2 cellular contexts compared by ENCODE assay signal in the genomic region with DNA sequence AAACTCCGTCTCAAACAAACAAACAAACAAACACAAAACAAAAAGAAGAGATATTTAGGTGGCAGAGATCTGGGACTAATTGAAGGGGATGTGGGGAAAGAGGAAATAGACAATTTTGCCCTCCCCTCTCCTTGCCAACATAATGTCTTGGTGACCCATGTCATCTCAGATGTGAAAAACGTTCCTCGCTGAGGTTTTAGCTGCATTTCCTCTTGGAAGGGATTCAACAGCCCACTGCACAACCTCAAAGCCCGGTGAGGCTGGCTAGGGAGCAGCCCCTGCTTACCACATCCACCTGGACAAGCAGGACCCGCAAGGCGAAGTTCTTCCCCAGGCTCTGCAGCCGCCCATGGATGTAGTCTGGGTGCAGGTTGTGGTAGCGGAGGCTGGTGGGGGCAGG.
TF ChIP-seq lines count a peak whose summit lies in the region.

No MANE protein-coding gene starts in this region.

TF ChIP-seq in GM12891, 5 proteins besides CTCF, POLR2A, EP300 and RAD21:
- TF ChIP-seq POU2F2 (IDR thresholded peaks at IDR 0.05; ENCODE audit: low read depth, low read length) (no peak), TAF1 (IDR thresholded peaks at IDR 0.05; ENCODE audit: low read depth, low read length) (no peak), PAX5 (IDR thresholded peaks at IDR 0.05; ENCODE audit: insufficient read depth, low read length, severe bottlenecking) (no peak), SPI1 (IDR thresholded peaks at IDR 0.05; ENCODE audit: low read depth, low read length) (no peak), POLR2AphosphoS5 (IDR thresholded peaks at IDR 0.05; ENCODE audit: low read depth, low read length) (no peak)

TF ChIP-seq in GM12878, 131 proteins besides CTCF, POLR2A, EP300 and RAD21:
- no peak for TF ChIP-seq IRF5 (IDR thresholded peaks at IDR 0.05; ENCODE audit: borderline replicate concordance)
- no peak for TF ChIP-seq RELA (IDR thresholded peaks at IDR 0.05; ENCODE audit: borderline replicate concordance, partially characterized antibody)
- TF ChIP-seq NRF1 (conservative IDR thresholded peaks at IDR 0.05; ENCODE audit: low read depth, low read length) = no peak
- TF ChIP-seq PRDM15 (CRISPR knock-in tag; IDR thresholded peaks at IDR 0.05) = no peak
- peak; percentile 67 for TF ChIP-seq RUNX3 (IDR thresholded peaks at IDR 0.05; ENCODE audit: low read length)
- TF ChIP-seq HDAC6 (IDR thresholded peaks at IDR 0.05; ENCODE audit: unreplicated experiment) = no peak
- no peak for TF ChIP-seq HDGF (IDR thresholded peaks at IDR 0.05)
- TF ChIP-seq SMC3 (IDR thresholded peaks at IDR 0.05; ENCODE audit: borderline replicate concordance, low read length) = no peak
- TF ChIP-seq ZNF274 (IDR thresholded peaks at IDR 0.05; ENCODE audit: insufficient read depth, insufficient read length) = no peak
- no peak for TF ChIP-seq HCFC1 (IDR thresholded peaks at IDR 0.05; ENCODE audit: low read length)
- TF ChIP-seq PAX8 (IDR thresholded peaks at IDR 0.05) = no peak
- TF ChIP-seq SUZ12 (IDR thresholded peaks at IDR 0.05; ENCODE audit: unreplicated experiment) = no peak
- no peak for TF ChIP-seq GATAD2B (conservative IDR thresholded peaks at IDR 0.05; ENCODE audit: low read depth)
- 0 out of 2 replicates have a peak, but pooled peaks have one; percentile 21 for TF ChIP-seq EED (IDR thresholded peaks at IDR 0.05; ENCODE audit: low read depth)
- TF ChIP-seq STAT3 (IDR thresholded peaks at IDR 0.05; ENCODE audit: low read depth, low read length) = no peak
